Comparison of ENCODE assay signal across 1 cellular context in the genomic region with DNA sequence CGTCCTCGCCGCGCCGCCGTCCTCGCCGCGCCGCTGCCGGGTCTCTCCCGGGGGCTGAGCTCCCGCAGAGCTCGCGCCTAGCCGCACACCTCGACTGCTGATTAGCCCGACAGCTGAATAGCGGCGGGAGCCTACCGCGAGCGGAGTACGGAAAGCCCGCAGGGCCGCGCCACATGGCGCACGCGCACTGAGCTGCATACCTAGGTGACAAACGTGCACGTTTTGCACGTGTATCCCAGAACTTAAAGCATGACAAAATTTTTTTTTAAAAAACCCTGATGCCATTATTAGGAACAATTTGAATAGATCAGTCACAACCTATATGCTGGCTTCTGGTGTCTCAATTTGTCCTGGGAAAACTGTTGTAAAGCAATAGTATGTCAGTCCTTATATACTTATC.
TF ChIP-seq lines count a peak whose summit lies in the region.

A gene with protein sequence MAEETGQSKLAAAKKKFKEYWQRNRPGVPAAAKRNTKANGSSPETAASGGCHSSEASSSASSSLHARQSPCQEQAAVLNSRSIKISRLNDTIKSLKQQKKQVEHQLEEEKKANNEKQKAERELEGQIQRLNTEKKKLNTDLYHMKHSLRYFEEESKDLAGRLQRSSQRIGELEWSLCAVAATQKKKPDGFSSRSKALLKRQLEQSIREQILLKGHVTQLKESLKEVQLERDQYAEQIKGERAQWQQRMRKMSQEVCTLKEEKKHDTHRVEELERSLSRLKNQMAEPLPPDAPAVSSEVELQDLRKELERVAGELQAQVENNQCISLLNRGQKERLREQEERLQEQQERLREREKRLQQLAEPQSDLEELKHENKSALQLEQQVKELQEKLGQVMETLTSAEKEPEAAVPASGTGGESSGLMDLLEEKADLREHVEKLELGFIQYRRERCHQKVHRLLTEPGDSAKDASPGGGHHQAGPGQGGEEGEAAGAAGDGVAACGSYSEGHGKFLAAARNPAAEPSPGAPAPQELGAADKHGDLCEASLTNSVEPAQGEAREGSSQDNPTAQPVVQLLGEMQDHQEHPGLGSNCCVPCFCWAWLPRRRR (minus strand): TSS at position 122 of the 400 bp plus-strand sequence. CDS start 48,117 bp downstream, outside the sequence.

TF ChIP-seq in WTC11, 78 proteins besides CTCF, POLR2A, EP300 and RAD21 (continued from another document and continues in another):
- TF ChIP-seq, protein P1, sequence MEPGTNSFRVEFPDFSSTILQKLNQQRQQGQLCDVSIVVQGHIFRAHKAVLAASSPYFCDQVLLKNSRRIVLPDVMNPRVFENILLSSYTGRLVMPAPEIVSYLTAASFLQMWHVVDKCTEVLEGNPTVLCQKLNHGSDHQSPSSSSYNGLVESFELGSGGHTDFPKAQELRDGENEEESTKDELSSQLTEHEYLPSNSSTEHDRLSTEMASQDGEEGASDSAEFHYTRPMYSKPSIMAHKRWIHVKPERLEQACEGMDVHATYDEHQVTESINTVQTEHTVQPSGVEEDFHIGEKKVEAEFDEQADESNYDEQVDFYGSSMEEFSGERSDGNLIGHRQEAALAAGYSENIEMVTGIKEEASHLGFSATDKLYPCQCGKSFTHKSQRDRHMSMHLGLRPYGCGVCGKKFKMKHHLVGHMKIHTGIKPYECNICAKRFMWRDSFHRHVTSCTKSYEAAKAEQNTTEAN (CRISPR knock-in tag; IDR thresholded peaks at IDR 0.05): no peak
- TF ChIP-seq NR1H2 (CRISPR knock-in tag; IDR thresholded peaks at IDR 0.05) (no peak), SP1 (CRISPR knock-in tag; conservative IDR thresholded peaks at IDR 0.05) (0 out of 2 replicates have a peak, but pooled peaks have one; percentile 20), GTF2I (CRISPR knock-in tag; conservative IDR thresholded peaks at IDR 0.05) (no peak), OVOL2 (CRISPR knock-in tag; IDR thresholded peaks at IDR 0.05; ENCODE audit: borderline replicate concordance) (no peak), ETV6 (CRISPR knock-in tag; IDR thresholded peaks at IDR 0.05) (peak; percentile 70; the same call in 1 of the 2 replicates), CBFB (CRISPR knock-in tag; IDR thresholded peaks at IDR 0.05; ENCODE audit: low read depth) (no peak), RELA (CRISPR knock-in tag; IDR thresholded peaks at IDR 0.05; ENCODE audit: borderline replicate concordance) (no peak), NFATC4 (CRISPR knock-in tag; IDR thresholded peaks at IDR 0.05) (no peak), RORB (CRISPR knock-in tag; IDR thresholded peaks at IDR 0.05) (no peak), PRRX2 (CRISPR knock-in tag; IDR thresholded peaks at IDR 0.05) (no peak), GRHL2 (CRISPR knock-in tag; IDR thresholded peaks at IDR 0.05; ENCODE audit: insufficient replicate concordance, severe bottlenecking) (no peak), NFE2L1 (CRISPR knock-in tag; IDR thresholded peaks at IDR 0.05) (peak; percentile 30; the same call in 1 of the 2 replicates), ZNF416 (CRISPR knock-in tag; IDR thresholded peaks at IDR 0.05) (no peak), JUN (CRISPR knock-in tag; IDR thresholded peaks at IDR 0.05) (peak; percentile 55; the same call in 1 of the 2 replicates), TP53 (CRISPR knock-in tag; IDR thresholded peaks at IDR 0.05) (no peak), ELF4 (CRISPR knock-in tag; IDR thresholded peaks at IDR 0.05; ENCODE audit: low read depth) (no peak), JAZF1 (CRISPR knock-in tag; IDR thresholded peaks at IDR 0.05) (no peak), ESRRA (CRISPR knock-in tag; IDR thresholded peaks at IDR 0.05; ENCODE audit: borderline replicate concordance) (no peak), KAT7 (CRISPR knock-in tag; IDR thresholded peaks at IDR 0.05; ENCODE audit: borderline replicate concordance) (no peak), ZNF396 (CRISPR knock-in tag; IDR thresholded peaks at IDR 0.05; ENCODE audit: borderline replicate concordance) (no peak)
- TF ChIP-seq, protein P2, sequence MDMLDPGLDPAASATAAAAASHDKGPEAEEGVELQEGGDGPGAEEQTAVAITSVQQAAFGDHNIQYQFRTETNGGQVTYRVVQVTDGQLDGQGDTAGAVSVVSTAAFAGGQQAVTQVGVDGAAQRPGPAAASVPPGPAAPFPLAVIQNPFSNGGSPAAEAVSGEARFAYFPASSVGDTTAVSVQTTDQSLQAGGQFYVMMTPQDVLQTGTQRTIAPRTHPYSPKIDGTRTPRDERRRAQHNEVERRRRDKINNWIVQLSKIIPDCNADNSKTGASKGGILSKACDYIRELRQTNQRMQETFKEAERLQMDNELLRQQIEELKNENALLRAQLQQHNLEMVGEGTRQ (CRISPR knock-in tag; IDR thresholded peaks at IDR 0.05): no peak
- TF ChIP-seq, protein P3, sequence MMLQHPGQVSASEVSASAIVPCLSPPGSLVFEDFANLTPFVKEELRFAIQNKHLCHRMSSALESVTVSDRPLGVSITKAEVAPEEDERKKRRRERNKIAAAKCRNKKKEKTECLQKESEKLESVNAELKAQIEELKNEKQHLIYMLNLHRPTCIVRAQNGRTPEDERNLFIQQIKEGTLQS (CRISPR knock-in tag; conservative IDR thresholded peaks at IDR 0.05): no peak
- TF ChIP-seq, protein P4, sequence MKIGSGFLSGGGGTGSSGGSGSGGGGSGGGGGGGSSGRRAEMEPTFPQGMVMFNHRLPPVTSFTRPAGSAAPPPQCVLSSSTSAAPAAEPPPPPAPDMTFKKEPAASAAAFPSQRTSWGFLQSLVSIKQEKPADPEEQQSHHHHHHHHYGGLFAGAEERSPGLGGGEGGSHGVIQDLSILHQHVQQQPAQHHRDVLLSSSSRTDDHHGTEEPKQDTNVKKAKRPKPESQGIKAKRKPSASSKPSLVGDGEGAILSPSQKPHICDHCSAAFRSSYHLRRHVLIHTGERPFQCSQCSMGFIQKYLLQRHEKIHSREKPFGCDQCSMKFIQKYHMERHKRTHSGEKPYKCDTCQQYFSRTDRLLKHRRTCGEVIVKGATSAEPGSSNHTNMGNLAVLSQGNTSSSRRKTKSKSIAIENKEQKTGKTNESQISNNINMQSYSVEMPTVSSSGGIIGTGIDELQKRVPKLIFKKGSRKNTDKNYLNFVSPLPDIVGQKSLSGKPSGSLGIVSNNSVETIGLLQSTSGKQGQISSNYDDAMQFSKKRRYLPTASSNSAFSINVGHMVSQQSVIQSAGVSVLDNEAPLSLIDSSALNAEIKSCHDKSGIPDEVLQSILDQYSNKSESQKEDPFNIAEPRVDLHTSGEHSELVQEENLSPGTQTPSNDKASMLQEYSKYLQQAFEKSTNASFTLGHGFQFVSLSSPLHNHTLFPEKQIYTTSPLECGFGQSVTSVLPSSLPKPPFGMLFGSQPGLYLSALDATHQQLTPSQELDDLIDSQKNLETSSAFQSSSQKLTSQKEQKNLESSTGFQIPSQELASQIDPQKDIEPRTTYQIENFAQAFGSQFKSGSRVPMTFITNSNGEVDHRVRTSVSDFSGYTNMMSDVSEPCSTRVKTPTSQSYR (CRISPR knock-in tag; IDR thresholded peaks at IDR 0.05): no peak
- TF ChIP-seq, protein P5, sequence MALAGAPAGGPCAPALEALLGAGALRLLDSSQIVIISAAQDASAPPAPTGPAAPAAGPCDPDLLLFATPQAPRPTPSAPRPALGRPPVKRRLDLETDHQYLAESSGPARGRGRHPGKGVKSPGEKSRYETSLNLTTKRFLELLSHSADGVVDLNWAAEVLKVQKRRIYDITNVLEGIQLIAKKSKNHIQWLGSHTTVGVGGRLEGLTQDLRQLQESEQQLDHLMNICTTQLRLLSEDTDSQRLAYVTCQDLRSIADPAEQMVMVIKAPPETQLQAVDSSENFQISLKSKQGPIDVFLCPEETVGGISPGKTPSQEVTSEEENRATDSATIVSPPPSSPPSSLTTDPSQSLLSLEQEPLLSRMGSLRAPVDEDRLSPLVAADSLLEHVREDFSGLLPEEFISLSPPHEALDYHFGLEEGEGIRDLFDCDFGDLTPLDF (CRISPR knock-in tag; IDR thresholded peaks at IDR 0.05): no peak
- TF ChIP-seq, protein P6, sequence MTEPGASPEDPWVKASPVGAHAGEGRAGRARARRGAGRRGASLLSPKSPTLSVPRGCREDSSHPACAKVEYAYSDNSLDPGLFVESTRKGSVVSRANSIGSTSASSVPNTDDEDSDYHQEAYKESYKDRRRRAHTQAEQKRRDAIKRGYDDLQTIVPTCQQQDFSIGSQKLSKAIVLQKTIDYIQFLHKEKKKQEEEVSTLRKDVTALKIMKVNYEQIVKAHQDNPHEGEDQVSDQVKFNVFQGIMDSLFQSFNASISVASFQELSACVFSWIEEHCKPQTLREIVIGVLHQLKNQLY (CRISPR knock-in tag; IDR thresholded peaks at IDR 0.05): no peak
- TF ChIP-seq, protein P7, sequence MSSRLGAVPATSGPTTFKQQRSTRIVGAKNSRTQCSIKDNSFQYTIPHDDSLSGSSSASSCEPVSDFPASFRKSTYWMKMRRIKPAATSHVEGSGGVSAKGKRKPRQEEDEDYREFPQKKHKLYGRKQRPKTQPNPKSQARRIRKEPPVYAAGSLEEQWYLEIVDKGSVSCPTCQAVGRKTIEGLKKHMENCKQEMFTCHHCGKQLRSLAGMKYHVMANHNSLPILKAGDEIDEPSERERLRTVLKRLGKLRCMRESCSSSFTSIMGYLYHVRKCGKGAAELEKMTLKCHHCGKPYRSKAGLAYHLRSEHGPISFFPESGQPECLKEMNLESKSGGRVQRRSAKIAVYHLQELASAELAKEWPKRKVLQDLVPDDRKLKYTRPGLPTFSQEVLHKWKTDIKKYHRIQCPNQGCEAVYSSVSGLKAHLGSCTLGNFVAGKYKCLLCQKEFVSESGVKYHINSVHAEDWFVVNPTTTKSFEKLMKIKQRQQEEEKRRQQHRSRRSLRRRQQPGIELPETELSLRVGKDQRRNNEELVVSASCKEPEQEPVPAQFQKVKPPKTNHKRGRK (CRISPR knock-in tag; IDR thresholded peaks at IDR 0.05; ENCODE audit: borderline replicate concordance): no peak
- TF ChIP-seq, protein P8, sequence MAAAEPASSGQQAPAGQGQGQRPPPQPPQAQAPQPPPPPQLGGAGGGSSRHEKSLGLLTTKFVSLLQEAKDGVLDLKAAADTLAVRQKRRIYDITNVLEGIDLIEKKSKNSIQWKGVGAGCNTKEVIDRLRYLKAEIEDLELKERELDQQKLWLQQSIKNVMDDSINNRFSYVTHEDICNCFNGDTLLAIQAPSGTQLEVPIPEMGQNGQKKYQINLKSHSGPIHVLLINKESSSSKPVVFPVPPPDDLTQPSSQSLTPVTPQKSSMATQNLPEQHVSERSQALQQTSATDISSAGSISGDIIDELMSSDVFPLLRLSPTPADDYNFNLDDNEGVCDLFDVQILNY (CRISPR knock-in tag; IDR thresholded peaks at IDR 0.05): 0 out of 2 replicates have a peak, but pooled peaks have one; percentile 56
- TF ChIP-seq, protein P9, sequence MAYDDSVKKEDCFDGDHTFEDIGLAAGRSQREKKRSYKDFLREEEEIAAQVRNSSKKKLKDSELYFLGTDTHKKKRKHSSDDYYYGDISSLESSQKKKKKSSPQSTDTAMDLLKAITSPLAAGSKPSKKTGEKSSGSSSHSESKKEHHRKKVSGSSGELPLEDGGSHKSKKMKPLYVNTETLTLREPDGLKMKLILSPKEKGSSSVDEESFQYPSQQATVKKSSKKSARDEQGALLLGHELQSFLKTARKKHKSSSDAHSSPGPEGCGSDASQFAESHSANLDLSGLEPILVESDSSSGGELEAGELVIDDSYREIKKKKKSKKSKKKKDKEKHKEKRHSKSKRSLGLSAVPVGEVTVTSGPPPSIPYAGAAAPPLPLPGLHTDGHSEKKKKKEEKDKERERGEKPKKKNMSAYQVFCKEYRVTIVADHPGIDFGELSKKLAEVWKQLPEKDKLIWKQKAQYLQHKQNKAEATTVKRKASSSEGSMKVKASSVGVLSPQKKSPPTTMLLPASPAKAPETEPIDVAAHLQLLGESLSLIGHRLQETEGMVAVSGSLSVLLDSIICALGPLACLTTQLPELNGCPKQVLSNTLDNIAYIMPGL (CRISPR knock-in tag; IDR thresholded peaks at IDR 0.05): no peak
- TF ChIP-seq, protein P10, sequence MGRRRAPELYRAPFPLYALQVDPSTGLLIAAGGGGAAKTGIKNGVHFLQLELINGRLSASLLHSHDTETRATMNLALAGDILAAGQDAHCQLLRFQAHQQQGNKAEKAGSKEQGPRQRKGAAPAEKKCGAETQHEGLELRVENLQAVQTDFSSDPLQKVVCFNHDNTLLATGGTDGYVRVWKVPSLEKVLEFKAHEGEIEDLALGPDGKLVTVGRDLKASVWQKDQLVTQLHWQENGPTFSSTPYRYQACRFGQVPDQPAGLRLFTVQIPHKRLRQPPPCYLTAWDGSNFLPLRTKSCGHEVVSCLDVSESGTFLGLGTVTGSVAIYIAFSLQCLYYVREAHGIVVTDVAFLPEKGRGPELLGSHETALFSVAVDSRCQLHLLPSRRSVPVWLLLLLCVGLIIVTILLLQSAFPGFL (CRISPR knock-in tag; IDR thresholded peaks at IDR 0.05; ENCODE audit: borderline replicate concordance): no peak
- TF ChIP-seq, protein P11, sequence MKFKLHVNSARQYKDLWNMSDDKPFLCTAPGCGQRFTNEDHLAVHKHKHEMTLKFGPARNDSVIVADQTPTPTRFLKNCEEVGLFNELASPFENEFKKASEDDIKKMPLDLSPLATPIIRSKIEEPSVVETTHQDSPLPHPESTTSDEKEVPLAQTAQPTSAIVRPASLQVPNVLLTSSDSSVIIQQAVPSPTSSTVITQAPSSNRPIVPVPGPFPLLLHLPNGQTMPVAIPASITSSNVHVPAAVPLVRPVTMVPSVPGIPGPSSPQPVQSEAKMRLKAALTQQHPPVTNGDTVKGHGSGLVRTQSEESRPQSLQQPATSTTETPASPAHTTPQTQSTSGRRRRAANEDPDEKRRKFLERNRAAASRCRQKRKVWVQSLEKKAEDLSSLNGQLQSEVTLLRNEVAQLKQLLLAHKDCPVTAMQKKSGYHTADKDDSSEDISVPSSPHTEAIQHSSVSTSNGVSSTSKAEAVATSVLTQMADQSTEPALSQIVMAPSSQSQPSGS (CRISPR knock-in tag; IDR thresholded peaks at IDR 0.05; ENCODE audit: borderline replicate concordance, low read depth): 0 out of 2 replicates have a peak, but pooled peaks have one; percentile 17
- TF ChIP-seq, protein P12, sequence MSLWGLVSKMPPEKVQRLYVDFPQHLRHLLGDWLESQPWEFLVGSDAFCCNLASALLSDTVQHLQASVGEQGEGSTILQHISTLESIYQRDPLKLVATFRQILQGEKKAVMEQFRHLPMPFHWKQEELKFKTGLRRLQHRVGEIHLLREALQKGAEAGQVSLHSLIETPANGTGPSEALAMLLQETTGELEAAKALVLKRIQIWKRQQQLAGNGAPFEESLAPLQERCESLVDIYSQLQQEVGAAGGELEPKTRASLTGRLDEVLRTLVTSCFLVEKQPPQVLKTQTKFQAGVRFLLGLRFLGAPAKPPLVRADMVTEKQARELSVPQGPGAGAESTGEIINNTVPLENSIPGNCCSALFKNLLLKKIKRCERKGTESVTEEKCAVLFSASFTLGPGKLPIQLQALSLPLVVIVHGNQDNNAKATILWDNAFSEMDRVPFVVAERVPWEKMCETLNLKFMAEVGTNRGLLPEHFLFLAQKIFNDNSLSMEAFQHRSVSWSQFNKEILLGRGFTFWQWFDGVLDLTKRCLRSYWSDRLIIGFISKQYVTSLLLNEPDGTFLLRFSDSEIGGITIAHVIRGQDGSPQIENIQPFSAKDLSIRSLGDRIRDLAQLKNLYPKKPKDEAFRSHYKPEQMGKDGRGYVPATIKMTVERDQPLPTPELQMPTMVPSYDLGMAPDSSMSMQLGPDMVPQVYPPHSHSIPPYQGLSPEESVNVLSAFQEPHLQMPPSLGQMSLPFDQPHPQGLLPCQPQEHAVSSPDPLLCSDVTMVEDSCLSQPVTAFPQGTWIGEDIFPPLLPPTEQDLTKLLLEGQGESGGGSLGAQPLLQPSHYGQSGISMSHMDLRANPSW (CRISPR knock-in tag; conservative IDR thresholded peaks at IDR 0.05; ENCODE audit: low read depth): no peak
- TF ChIP-seq, protein P13, sequence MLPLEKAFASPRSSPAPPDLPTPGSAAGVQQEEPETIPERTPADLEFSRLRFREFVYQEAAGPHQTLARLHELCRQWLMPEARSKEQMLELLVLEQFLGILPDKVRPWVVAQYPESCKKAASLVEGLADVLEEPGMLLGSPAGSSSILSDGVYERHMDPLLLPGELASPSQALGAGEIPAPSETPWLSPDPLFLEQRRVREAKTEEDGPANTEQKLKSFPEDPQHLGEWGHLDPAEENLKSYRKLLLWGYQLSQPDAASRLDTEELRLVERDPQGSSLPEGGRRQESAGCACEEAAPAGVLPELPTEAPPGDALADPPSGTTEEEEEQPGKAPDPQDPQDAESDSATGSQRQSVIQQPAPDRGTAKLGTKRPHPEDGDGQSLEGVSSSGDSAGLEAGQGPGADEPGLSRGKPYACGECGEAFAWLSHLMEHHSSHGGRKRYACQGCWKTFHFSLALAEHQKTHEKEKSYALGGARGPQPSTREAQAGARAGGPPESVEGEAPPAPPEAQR (CRISPR knock-in tag; IDR thresholded peaks at IDR 0.05): no peak
